In genomic region chr20:32780749-32781402, GRCh38 we compare ENCODE assay signal across 1 cellular context.
A peak's percentile ranks its signal among the peaks of the same experiment; 100 is the strongest.
TF ChIP-seq lines count a peak whose summit lies in the region.

No MANE protein-coding gene starts in this region.

TF ChIP-seq in HepG2, 621 proteins besides CTCF, POLR2A, EP300 and RAD21:
- TF ChIP-seq ZNF580 (CRISPR knock-in tag; IDR thresholded peaks at IDR 0.05; ENCODE audit: borderline replicate concordance, low read depth) (no peak), HIVEP1 (CRISPR knock-in tag; IDR thresholded peaks at IDR 0.05) (0 out of 2 replicates have a peak, but pooled peaks have one; percentile 35)
